In the genomic region with DNA sequence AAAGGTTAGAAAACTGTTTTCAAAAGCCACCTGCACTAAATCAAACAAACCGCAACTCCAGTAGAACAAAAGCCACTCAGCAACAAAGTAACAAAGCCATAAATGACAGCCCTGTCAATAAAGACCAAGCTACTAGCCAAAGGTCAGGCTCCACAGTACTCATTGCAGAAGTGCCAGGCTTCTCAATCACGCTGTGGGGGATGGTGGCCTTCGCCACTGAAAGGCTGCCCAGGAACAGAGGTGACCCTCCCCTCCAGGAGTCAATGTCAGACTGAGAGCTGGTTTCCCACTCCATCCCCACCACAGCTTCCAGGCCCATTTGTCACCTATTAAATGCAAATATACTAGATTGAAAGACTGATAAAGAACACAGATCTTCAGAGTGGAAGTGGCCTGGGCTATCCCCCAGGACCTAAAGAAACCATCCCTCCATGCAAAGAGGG, we compare ENCODE assay signal across 12 cellular contexts. TPM values are rescaled to one million over a fixed set of nuclear protein-coding genes. Genes with fewer than 3 reads are reported as not detected.
DNase-seq lines count a peak whose midpoint lies in the region; ATAC-seq, FAIRE-seq and TF ChIP-seq lines count a peak whose summit lies in the region.
"Had no signal": no experiment of that assay in that cellular context is flagged by ENCODE, and none has a peak within 500 bp of the region (broad histone marks: within the 10 kb centered on the region; RNA-seq: fewer than 3 reads in every experiment).

No MANE protein-coding gene starts in this region.

- no peaks in the 10 kb centered on the region for H3F3A ChIP-seq in neural progenitor cell (ENCODE audit: low read depth)

- H4K20me1 ChIP-seq in neural progenitor cell (ENCODE audit: low read depth): peaks cover 18% of the 10 kb centered on the region

- H2AFZ ChIP-seq in neural progenitor cell (replicated peaks): no peak overlapping the region

- H3K27ac ChIP-seq in neural progenitor cell: no peak overlapping the region

- TF ChIP-seq CTCF in neural progenitor cell (IDR thresholded peaks at IDR 0.05) (no peak), omental fat pad (IDR thresholded peaks at IDR 0.05) (no peak)

- no peak for ATAC-seq in GM18520 (IDR thresholded peaks at IDR 0.05; ENCODE audit: unreplicated experiment)
- ATAC-seq in omental fat pad (ENCODE audit: low FRiP score): no peak
- ATAC-seq in HG03439 (IDR thresholded peaks at IDR 0.05; ENCODE audit: unreplicated experiment): no peak
- ATAC-seq: activated T-cell treated with anti-CD3 and anti-CD28 coated beads, Interleukin-2, amount 50 U/mL, for 4 hours had no signal

- H3K4me2 ChIP-seq in neural progenitor cell: no peak overlapping the region

- H3K4me3 ChIP-seq in neural progenitor cell: no peak overlapping the region

- peaks cover 5% of the 10 kb centered on the region for H3K4me1 ChIP-seq in neural progenitor cell

- H3K27me3 ChIP-seq in neural progenitor cell: peaks cover 40% of the 10 kb centered on the region

- FAIRE-seq in GM12891 (lab: Jason Lieb, UNC): no peak

- no peaks in the 10 kb centered on the region for H3K79me2 ChIP-seq in neural progenitor cell (ENCODE audit: low read depth)

- H3K36me3 ChIP-seq in neural progenitor cell: no peaks in the 10 kb centered on the region

- H3K27ac Mint-ChIP-seq in neural progenitor cell: no peak overlapping the region

- peaks cover 29% of the 10 kb centered on the region for H3K27me3 Mint-ChIP-seq in neural progenitor cell (ENCODE audit: insufficient read depth, low read depth)

- H3K4me1 Mint-ChIP-seq in neural progenitor cell: peaks cover 18% of the 10 kb centered on the region

- no peak for TF ChIP-seq POLR2A in GM12891 (IDR thresholded peaks at IDR 0.05; ENCODE audit: low read depth, low read length)

- no peaks in the 10 kb centered on the region for H3K9me3 Mint-ChIP-seq in neural progenitor cell

- H3K4me3 Mint-ChIP-seq in neural progenitor cell: no peak overlapping the region
- H3K4me3 Mint-ChIP-seq: activated T-cell treated with anti-CD3 and anti-CD28 coated beads, Interleukin-2, amount 50 U/mL, for 4 hours had no signal

- no peak overlapping the region for H3K9ac ChIP-seq in neural progenitor cell

- DNase-seq in DMS79 treated with DMSO at 0.1 percent for 48 hours (lab: John Stamatoyannopoulos, UW) (peak; percentile 67), NCI-H187 (lab: John Stamatoyannopoulos, UW) (peak; percentile 46 to 69), SHP77 treated with DMSO at 0.1 percent for 48 hours (lab: John Stamatoyannopoulos, UW) (peak; percentile 92), neural progenitor cell (ENCODE audit: low spot score) (peak; percentile 25), omental fat pad (ENCODE audit: low spot score) (no peak), GM12891 (ENCODE audit: insufficient read length, low spot score) (no peak)
- DNase-seq: activated T-cell treated with anti-CD3 and anti-CD28 coated beads, Interleukin-2, amount 50 U/mL, for 4 hours; erythroblast; stimulated activated naive CD4-positive, alpha-beta T cell treated with Interleukin-2 at 50 U/mL for 16 hours had no signal

- H3K9me3 ChIP-seq in neural progenitor cell (ENCODE audit: low read depth): no peaks in the 10 kb centered on the region

- H3K36me3 Mint-ChIP-seq in neural progenitor cell: no peaks in the 10 kb centered on the region

TF ChIP-seq in GM12891, 5 proteins besides CTCF, POLR2A, EP300 and RAD21:
- no peak for TF ChIP-seq TAF1 (IDR thresholded peaks at IDR 0.05; ENCODE audit: low read depth, low read length)
- no peak for TF ChIP-seq POU2F2 (IDR thresholded peaks at IDR 0.05; ENCODE audit: low read depth, low read length)
- TF ChIP-seq PAX5 (IDR thresholded peaks at IDR 0.05; ENCODE audit: insufficient read depth, low read length, severe bottlenecking): no peak
- TF ChIP-seq SPI1 (IDR thresholded peaks at IDR 0.05; ENCODE audit: low read depth, low read length): no peak
- TF ChIP-seq POLR2AphosphoS5 (IDR thresholded peaks at IDR 0.05; ENCODE audit: low read depth, low read length): no peak

RNA-seq across cellular contexts. Expression of a gene that starts 5.9 kb away (rescaled TPM):
- 0.03 and 0.15 TPM in 2 replicates for total RNA-seq in neural progenitor cell (ENCODE audit: low replicate concordance)
- total RNA-seq in omental fat pad: 10 to 100 TPM in 1 of 4 donors, 1 to 10 TPM in 3; 6.3 to 21.8 (median 7.9) TPM
- polyA plus RNA-seq in GM12891 (2012; ENCODE audit: low read depth, missing spikeins): 0.05 TPM
- polyA plus RNA-seq: neural cell had no signal

Comparison
In these comparisons a context has a peak if more than half of its experiments do, and no peak if none do; other contexts are left out.
1. DNase-seq: peak in DMS79 treated with DMSO at 0.1 percent for 48 hours (single experiment), NCI-H187 (2 of 2), SHP77 treated with DMSO at 0.1 percent for 48 hours (single experiment) and neural progenitor cell (single experiment); none in omental fat pad (single experiment) and GM12891 (single experiment).